In the genomic region with DNA sequence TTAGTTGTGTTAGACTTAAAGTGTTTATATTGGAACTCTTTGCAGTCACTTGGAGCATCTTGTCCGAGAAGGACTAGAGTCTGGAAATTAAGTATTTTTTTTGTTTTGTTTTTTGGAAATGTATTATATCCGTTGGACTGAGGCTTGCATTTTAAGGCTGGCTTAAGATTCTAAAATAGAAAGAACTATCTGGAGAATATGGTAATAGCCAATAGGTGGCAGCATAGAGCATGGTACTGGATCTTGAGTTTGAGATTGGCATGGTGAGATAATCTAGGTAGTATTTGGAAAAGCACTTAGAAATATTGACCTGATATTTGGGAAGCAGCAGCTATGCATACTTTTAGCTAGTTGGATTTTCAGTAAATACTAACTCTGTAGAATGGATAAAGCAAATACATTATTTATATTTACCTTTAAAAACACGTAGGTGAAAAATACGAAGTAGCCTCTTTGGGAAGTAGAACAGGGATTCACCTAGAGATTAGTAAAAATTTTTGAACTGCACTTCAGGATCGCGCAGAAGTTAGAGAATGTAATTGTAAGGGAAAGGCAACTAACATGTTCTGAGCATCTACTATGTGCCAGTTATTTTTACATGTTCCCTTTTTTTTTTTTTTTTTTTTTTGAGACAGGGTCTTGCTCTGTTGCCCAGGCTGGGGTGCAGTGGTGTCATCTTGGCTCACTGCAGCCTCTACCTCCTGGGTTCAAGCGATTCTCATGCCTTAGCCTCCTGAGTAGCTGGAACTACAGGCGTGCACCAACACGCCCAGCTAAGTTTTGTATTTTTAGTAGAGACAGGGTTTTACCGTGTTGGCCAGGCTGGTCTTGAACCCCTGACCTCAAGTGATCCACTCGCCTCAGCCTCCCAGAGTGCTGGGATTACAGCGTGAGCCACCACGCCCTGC, we compare ENCODE assay signal across 8 cellular contexts.
DNase-seq lines count a peak whose midpoint lies in the region; ATAC-seq and TF ChIP-seq lines count a peak whose summit lies in the region.

No MANE protein-coding gene starts in this region.

- intact Hi-C loops in MCF 10A (cut with micrococcal nuclease): loop anchor here (2.0 kb wide), 1 partner anchor 78 kb away; the partner anchor contains the start of gene LCOR
- intact Hi-C loops in breast epithelium (cut with DNase I; ENCODE audit: low total_unique reads): no loop called here
- intact Hi-C loops in aorta (cut with DNase I): loop anchor here (5.0 to 10.0 kb wide), 3 partner anchors 66 to 114 kb away; no protein-coding TSS in a partner anchor

- BruUV-seq in MCF 10A (replicated peaks; lab: Mats Ljungman, UMichigan): no TSS peak

- peaks cover 6% of the 10 kb centered on the region for H3K36me3 Mint-ChIP-seq in MCF 10A (ENCODE audit: insufficient read depth, unreplicated experiment)

- no peaks in the 10 kb centered on the region for H3K27me3 Mint-ChIP-seq in MCF 10A (ENCODE audit: insufficient read depth, unreplicated experiment)

- in situ Hi-C loops in astrocyte of the spinal cord (cut with HindIII; ENCODE audit: low sequenced_read_pairs): no loop called here

- H3K9me3 ChIP-seq in breast epithelium (no peaks in the 10 kb centered on the region), aorta (ENCODE audit: control insufficient read depth, low read length) (no peaks in the 10 kb centered on the region)

- TF ChIP-seq CTCF in MCF 10A (IDR thresholded peaks at IDR 0.05; ENCODE audit: unreplicated experiment) (peak; percentile 56), breast epithelium (IDR thresholded peaks at IDR 0.05) (peak in 1 of 3 donors; percentile 21), astrocyte of the spinal cord (IDR thresholded peaks at IDR 0.05; ENCODE audit: low read depth, low read length) (peak; percentile 67)

- POLR2A ChIA-PET in MCF 10A (lab: Yijun Ruan, JAX): interaction anchor here (1.2 kb wide), 1 partner anchor 270 kb away, joined by 6 read pairs; no protein-coding TSS in a partner anchor

- CTCF ChIA-PET in MCF 10A (lab: Yijun Ruan, JAX): interaction anchor here (0.6 to 2.4 kb wide), 18 partner anchors 9 to 965 kb away, joined by 3 to 11 read pairs (median 4); no protein-coding TSS in a partner anchor

- 80 to 82% methylated on average over 13 of the region's 13 CpGs for WGBS in aorta, 2 donors

- ATAC-seq in aorta (ENCODE audit: low FRiP score): peak; percentile 73
- no peak for ATAC-seq in GM18861 (IDR thresholded peaks at IDR 0.05; ENCODE audit: unreplicated experiment)
- ATAC-seq in GM21528 (IDR thresholded peaks at IDR 0.05; ENCODE audit: low FRiP score, unreplicated experiment): no peak

- H3K4me1 Mint-ChIP-seq in MCF 10A (ENCODE audit: insufficient read depth, unreplicated experiment): peaks cover 12% of the 10 kb centered on the region

- no peaks in the 10 kb centered on the region for H3K4me1 ChIP-seq in breast epithelium
- no peaks in the 10 kb centered on the region for H3K4me1 ChIP-seq in aorta (ENCODE audit: control insufficient read depth in 1 of 2, insufficient read depth in 2 of 2, low read length in 2 of 2)

- no peak overlapping the region for H3K27ac ChIP-seq in breast epithelium
- H3K27ac ChIP-seq in aorta (ENCODE audit: low read depth in 1 of 2, low read length in 2 of 2): no peak overlapping the region

- no peak overlapping the region for H3K4me3 Mint-ChIP-seq in MCF 10A (ENCODE audit: unreplicated experiment)

- no peaks in the 10 kb centered on the region for H3K36me3 ChIP-seq in breast epithelium
- H3K36me3 ChIP-seq in aorta (ENCODE audit: control insufficient read depth in 1 of 2, insufficient read depth in 2 of 2, low read length in 1 of 2): no peaks in the 10 kb centered on the region

- no peaks in the 10 kb centered on the region for H3K27me3 ChIP-seq in breast epithelium
- H3K27me3 ChIP-seq in aorta (ENCODE audit: control insufficient read depth in 1 of 2, insufficient read depth in 2 of 2, low read length in 1 of 2): no peaks in the 10 kb centered on the region

- peaks cover 5% of the 10 kb centered on the region for H3K9me3 Mint-ChIP-seq in MCF 10A (ENCODE audit: unreplicated experiment)

- TF ChIP-seq POLR2A in breast epithelium (IDR thresholded peaks at IDR 0.05): no peak

- H3K4me3 ChIP-seq in breast epithelium: no peak overlapping the region
- no peak overlapping the region for H3K4me3 ChIP-seq in astrocyte of the spinal cord (ENCODE audit: low read depth, low read length)
- H3K4me3 ChIP-seq in aorta (ENCODE audit: low read length in 2 of 2): no peak overlapping the region

- DNase-seq in MCF 10A (ENCODE audit: unreplicated experiment) (peak; percentile 62), breast epithelium (ENCODE audit: low spot score in 2 of 2) (no peak), MV-4-11 (lab: John Stamatoyannopoulos, UW) (peak; percentile 31), astrocyte of the spinal cord (ENCODE audit: low read depth, low spot score) (peak; percentile 38), kidney glomerular epithelial cell (lab: John Stamatoyannopoulos, UW) (peak; percentile 60), aorta (no peak)

- H3K27ac Mint-ChIP-seq in MCF 10A (ENCODE audit: low read depth, unreplicated experiment): no peak overlapping the region

Comparison
In these comparisons a context has a peak if more than half of its experiments do, and no peak if none do; other contexts are left out.
1. DNase-seq: peak in MCF 10A (single experiment), MV-4-11 (single experiment), astrocyte of the spinal cord (single experiment) and kidney glomerular epithelial cell (single experiment); none in breast epithelium (0 of 2) and aorta (0 of 2).